In genomic region chr3:48558446-48559134, GRCh38 we compare ENCODE assay signal across 1 cellular context.
TF ChIP-seq lines count a peak whose summit lies in the region.

No MANE protein-coding gene starts in this region.

TF ChIP-seq in HCT116, 20 proteins besides CTCF, POLR2A, EP300 and RAD21 (continued from another document):
- no peak for TF ChIP-seq REST (IDR thresholded peaks at IDR 0.05; ENCODE audit: low read depth)
- no peak for TF ChIP-seq YY1 (IDR thresholded peaks at IDR 0.05; ENCODE audit: extremely low read depth, insufficient replicate concordance, low read depth, low read length)
- TF ChIP-seq ZNF274 (IDR thresholded peaks at IDR 0.05; ENCODE audit: low read depth, low read length): no peak
- no peak for TF ChIP-seq POLR2AphosphoS5 (IDR thresholded peaks at IDR 0.05; ENCODE audit: low read depth, low read length)
TF ChIP-seq in HCT116: peak in this region for 0.
